In the genomic region with DNA sequence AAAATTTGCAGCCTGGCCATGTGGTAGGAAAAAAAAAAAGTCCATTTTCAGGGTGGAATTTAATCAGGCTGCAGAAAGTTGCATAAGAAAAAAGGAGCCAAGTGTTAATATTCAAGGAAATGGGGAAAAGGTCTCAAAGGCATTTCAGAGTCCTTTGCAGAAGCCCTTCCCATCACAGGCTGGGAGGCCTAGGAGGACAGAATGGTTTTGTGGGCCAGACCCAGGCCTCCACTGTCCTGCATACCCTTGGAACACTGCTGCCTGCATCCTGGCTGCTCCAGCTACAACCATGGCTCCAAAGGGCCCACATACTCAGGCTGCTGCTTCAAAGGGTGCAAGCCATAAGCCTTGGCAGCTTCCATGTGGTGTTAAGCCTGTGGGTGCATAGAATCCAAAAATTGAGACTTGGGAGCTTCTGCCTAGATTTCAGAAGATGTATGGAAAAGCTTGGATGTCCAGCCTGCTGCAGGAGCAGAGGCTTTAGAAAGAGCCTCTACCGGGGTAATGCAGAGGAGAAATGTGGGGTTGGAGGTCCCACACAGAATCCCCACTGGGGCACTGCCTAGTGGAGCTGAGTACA, we compare ENCODE assay signal across 1 cellular context.
TF ChIP-seq lines count a peak whose summit lies in the region.

No MANE protein-coding gene starts in this region.

TF ChIP-seq in WTC11, 78 proteins besides CTCF, POLR2A, EP300 and RAD21 (continued from another document):
- TF ChIP-seq, protein P1, sequence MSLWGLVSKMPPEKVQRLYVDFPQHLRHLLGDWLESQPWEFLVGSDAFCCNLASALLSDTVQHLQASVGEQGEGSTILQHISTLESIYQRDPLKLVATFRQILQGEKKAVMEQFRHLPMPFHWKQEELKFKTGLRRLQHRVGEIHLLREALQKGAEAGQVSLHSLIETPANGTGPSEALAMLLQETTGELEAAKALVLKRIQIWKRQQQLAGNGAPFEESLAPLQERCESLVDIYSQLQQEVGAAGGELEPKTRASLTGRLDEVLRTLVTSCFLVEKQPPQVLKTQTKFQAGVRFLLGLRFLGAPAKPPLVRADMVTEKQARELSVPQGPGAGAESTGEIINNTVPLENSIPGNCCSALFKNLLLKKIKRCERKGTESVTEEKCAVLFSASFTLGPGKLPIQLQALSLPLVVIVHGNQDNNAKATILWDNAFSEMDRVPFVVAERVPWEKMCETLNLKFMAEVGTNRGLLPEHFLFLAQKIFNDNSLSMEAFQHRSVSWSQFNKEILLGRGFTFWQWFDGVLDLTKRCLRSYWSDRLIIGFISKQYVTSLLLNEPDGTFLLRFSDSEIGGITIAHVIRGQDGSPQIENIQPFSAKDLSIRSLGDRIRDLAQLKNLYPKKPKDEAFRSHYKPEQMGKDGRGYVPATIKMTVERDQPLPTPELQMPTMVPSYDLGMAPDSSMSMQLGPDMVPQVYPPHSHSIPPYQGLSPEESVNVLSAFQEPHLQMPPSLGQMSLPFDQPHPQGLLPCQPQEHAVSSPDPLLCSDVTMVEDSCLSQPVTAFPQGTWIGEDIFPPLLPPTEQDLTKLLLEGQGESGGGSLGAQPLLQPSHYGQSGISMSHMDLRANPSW (CRISPR knock-in tag; conservative IDR thresholded peaks at IDR 0.05; ENCODE audit: low read depth): no peak
- TF ChIP-seq, protein P2, sequence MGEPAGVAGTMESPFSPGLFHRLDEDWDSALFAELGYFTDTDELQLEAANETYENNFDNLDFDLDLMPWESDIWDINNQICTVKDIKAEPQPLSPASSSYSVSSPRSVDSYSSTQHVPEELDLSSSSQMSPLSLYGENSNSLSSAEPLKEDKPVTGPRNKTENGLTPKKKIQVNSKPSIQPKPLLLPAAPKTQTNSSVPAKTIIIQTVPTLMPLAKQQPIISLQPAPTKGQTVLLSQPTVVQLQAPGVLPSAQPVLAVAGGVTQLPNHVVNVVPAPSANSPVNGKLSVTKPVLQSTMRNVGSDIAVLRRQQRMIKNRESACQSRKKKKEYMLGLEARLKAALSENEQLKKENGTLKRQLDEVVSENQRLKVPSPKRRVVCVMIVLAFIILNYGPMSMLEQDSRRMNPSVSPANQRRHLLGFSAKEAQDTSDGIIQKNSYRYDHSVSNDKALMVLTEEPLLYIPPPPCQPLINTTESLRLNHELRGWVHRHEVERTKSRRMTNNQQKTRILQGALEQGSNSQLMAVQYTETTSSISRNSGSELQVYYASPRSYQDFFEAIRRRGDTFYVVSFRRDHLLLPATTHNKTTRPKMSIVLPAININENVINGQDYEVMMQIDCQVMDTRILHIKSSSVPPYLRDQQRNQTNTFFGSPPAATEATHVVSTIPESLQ (CRISPR knock-in tag; IDR thresholded peaks at IDR 0.05): no peak
- TF ChIP-seq, protein P3, sequence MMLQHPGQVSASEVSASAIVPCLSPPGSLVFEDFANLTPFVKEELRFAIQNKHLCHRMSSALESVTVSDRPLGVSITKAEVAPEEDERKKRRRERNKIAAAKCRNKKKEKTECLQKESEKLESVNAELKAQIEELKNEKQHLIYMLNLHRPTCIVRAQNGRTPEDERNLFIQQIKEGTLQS (CRISPR knock-in tag; conservative IDR thresholded peaks at IDR 0.05): no peak
- TF ChIP-seq, protein P4, sequence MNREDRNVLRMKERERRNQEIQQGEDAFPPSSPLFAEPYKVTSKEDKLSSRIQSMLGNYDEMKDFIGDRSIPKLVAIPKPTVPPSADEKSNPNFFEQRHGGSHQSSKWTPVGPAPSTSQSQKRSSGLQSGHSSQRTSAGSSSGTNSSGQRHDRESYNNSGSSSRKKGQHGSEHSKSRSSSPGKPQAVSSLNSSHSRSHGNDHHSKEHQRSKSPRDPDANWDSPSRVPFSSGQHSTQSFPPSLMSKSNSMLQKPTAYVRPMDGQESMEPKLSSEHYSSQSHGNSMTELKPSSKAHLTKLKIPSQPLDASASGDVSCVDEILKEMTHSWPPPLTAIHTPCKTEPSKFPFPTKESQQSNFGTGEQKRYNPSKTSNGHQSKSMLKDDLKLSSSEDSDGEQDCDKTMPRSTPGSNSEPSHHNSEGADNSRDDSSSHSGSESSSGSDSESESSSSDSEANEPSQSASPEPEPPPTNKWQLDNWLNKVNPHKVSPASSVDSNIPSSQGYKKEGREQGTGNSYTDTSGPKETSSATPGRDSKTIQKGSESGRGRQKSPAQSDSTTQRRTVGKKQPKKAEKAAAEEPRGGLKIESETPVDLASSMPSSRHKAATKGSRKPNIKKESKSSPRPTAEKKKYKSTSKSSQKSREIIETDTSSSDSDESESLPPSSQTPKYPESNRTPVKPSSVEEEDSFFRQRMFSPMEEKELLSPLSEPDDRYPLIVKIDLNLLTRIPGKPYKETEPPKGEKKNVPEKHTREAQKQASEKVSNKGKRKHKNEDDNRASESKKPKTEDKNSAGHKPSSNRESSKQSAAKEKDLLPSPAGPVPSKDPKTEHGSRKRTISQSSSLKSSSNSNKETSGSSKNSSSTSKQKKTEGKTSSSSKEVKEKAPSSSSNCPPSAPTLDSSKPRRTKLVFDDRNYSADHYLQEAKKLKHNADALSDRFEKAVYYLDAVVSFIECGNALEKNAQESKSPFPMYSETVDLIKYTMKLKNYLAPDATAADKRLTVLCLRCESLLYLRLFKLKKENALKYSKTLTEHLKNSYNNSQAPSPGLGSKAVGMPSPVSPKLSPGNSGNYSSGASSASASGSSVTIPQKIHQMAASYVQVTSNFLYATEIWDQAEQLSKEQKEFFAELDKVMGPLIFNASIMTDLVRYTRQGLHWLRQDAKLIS (CRISPR knock-in tag; IDR thresholded peaks at IDR 0.05; ENCODE audit: borderline replicate concordance): no peak
- TF ChIP-seq, protein P5, sequence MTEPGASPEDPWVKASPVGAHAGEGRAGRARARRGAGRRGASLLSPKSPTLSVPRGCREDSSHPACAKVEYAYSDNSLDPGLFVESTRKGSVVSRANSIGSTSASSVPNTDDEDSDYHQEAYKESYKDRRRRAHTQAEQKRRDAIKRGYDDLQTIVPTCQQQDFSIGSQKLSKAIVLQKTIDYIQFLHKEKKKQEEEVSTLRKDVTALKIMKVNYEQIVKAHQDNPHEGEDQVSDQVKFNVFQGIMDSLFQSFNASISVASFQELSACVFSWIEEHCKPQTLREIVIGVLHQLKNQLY (CRISPR knock-in tag; IDR thresholded peaks at IDR 0.05): no peak
- TF ChIP-seq RORB (CRISPR knock-in tag; IDR thresholded peaks at IDR 0.05): no peak
- TF ChIP-seq FOXK1 (CRISPR knock-in tag; IDR thresholded peaks at IDR 0.05): no peak
- no peak for TF ChIP-seq TCF7 (CRISPR knock-in tag; IDR thresholded peaks at IDR 0.05; ENCODE audit: low read depth)
- TF ChIP-seq, protein P6, sequence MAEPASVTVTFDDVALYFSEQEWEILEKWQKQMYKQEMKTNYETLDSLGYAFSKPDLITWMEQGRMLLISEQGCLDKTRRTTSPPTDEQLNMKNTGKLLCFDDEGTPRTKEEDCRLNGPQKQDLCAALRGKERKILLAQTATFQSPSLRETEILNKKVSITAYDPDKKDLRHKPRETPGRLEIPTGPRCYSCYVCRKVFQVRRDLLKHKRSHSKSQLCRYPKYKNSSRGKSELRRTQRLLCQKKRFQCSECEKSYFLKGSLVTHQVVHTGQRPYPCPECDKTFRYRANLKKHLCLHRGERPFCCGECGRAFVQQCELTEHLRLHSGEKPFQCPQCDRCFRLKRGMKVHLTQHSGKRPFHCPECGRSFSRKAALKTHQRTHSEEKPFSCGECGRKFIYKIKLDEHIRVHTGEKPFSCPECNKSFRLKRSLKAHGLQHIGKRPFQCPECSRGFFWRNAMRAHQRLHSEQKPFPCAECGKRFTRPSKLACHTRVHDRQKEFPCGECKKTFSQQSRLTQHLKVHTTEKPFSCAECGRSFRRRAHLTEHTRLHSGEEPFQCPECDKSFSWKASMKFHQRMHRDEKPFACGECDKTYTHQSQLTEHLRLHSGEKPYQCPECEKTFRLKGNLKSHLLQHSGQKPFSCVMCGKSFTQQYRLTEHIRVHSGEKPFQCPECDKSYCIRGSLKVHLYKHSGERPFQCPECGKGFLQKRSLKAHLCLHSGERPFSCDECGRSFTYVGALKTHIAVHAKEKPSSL (CRISPR knock-in tag; conservative IDR thresholded peaks at IDR 0.05): no peak
- TF ChIP-seq, protein P7, sequence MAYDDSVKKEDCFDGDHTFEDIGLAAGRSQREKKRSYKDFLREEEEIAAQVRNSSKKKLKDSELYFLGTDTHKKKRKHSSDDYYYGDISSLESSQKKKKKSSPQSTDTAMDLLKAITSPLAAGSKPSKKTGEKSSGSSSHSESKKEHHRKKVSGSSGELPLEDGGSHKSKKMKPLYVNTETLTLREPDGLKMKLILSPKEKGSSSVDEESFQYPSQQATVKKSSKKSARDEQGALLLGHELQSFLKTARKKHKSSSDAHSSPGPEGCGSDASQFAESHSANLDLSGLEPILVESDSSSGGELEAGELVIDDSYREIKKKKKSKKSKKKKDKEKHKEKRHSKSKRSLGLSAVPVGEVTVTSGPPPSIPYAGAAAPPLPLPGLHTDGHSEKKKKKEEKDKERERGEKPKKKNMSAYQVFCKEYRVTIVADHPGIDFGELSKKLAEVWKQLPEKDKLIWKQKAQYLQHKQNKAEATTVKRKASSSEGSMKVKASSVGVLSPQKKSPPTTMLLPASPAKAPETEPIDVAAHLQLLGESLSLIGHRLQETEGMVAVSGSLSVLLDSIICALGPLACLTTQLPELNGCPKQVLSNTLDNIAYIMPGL (CRISPR knock-in tag; IDR thresholded peaks at IDR 0.05): no peak
